28 cellular contexts compared by ENCODE assay signal in genomic region chr12:93214523-93215289, GRCh38.
"Had no signal": no experiment of that assay in that cellular context is flagged by ENCODE, and none has a peak within 500 bp of the region (broad histone marks: within the 10 kb centered on the region; RNA-seq: fewer than 3 reads in every experiment).

No MANE protein-coding gene starts in this region.

- H3K4me2 ChIP-seq: smooth muscle cell had no signal

- H3K36me3 Mint-ChIP-seq: activated naive CD8-positive, alpha-beta T cell treated with anti-CD3 and anti-CD28 coated beads for 36 hours; brain; stimulated activated naive B cell treated with anti-CD40 and anti-IgM and Interleukin-4, amounts not matched to agents 10 μg/mL and 1 μg/mL and 100 μg/mL, for 72 hours had no signal

- H3K4me3 Mint-ChIP-seq: activated naive CD8-positive, alpha-beta T cell treated with anti-CD3 and anti-CD28 coated beads for 36 hours; brain; naive B cell; nephron progenitor cell; stimulated activated naive B cell treated with anti-CD40 and anti-IgM and Interleukin-4, amounts not matched to agents 10 μg/mL and 1 μg/mL and 100 μg/mL, for 72 hours had no signal

- H3K27ac Mint-ChIP-seq: activated naive CD8-positive, alpha-beta T cell treated with anti-CD3 and anti-CD28 coated beads for 36 hours; nephron progenitor cell; progenitor cell of endocrine pancreas; stimulated activated naive B cell treated with anti-CD40 and anti-IgM and Interleukin-4, amounts not matched to agents 10 μg/mL and 1 μg/mL and 100 μg/mL, for 72 hours had no signal

- H3K36me3 ChIP-seq: adrenal gland, ascending aorta, esophagus squamous epithelium, left ventricle myocardium inferior, ovary, sigmoid colon, stomach, thyroid gland, upper lobe of right lung had no signal

- H3K27me3 Mint-ChIP-seq: activated naive CD8-positive, alpha-beta T cell treated with anti-CD3 and anti-CD28 coated beads for 36 hours; naive B cell; progenitor cell of endocrine pancreas had no signal

- H3K4me1 ChIP-seq: adrenal gland, ascending aorta, esophagus squamous epithelium, sigmoid colon, stomach, thyroid gland, upper lobe of right lung had no signal

- ATAC-seq: stimulated activated naive B cell treated with anti-CD40 and anti-IgM and Interleukin-4, amounts not matched to agents 10 μg/mL and 1 μg/mL and 100 μg/mL, for 72 hours; upper lobe of right lung had no signal

- H3K4me3 ChIP-seq: adrenal gland, ascending aorta, esophagus squamous epithelium, left ventricle myocardium inferior, lung, ovary, sigmoid colon, smooth muscle cell, stomach, thyroid gland, upper lobe of right lung had no signal

- H3K27ac ChIP-seq: adrenal gland, ascending aorta, esophagus squamous epithelium, left ventricle myocardium inferior, ovary, sigmoid colon, stomach, thyroid gland, upper lobe of right lung had no signal

- H3K4me1 Mint-ChIP-seq: activated naive CD8-positive, alpha-beta T cell treated with anti-CD3 and anti-CD28 coated beads for 36 hours; brain had no signal

- H3K9me3 ChIP-seq: adrenal gland, ascending aorta, esophagus squamous epithelium, ovary, sigmoid colon, stomach, thyroid gland, upper lobe of right lung had no signal

- DNase-seq: activated CD4-positive, alpha-beta T cell treated with anti-CD3 and anti-CD28 coated beads for 4 hours; activated CD4-positive, alpha-beta T cell treated with anti-CD3 and anti-CD28 coated beads, Interleukin-2, amount 50 U/mL, for 48 hours; activated CD8-positive, alpha-beta memory T cell treated with anti-CD3 and anti-CD28 coated beads for 24 hours; activated effector memory CD4-positive, alpha-beta T cell treated with Interleukin-2 at 50 U/mL for 16 hours; activated naive CD4-positive, alpha-beta T cell treated with Interleukin-2 at 50 U/mL for 16 hours; activated naive CD8-positive, alpha-beta T cell treated with anti-CD3 and anti-CD28 coated beads for 36 hours; adrenal gland; cortex of kidney; esophagus squamous epithelium; foreskin melanocyte; left ventricle myocardium inferior; naive B cell; nephron progenitor cell; ovary; retina; sigmoid colon; stimulated activated CD4-positive, alpha-beta T cell treated with anti-CD3 and anti-CD28 coated beads, Interleukin-15, amount 100 ng/mL, for 24 hours; stimulated activated CD4-positive, alpha-beta T cell treated with anti-CD3 and anti-CD28 coated beads, Interleukin-2, amount 100 ng/mL, for 24 hours; stimulated activated naive B cell treated with anti-CD40 and anti-IgM and Interleukin-4, amounts not matched to agents 10 μg/mL and 1 μg/mL and 100 μg/mL, for 72 hours; stomach; T-helper 1 cell; thyroid gland; upper lobe of right lung had no signal

- H3K27me3 ChIP-seq: adrenal gland, ascending aorta, esophagus squamous epithelium, ovary, sigmoid colon, stomach, thyroid gland, upper lobe of right lung had no signal
